8 cellular contexts compared by ENCODE assay signal in genomic region chr3:152301745-152302181, GRCh38. TPM values are rescaled to one million over a fixed set of nuclear protein-coding genes. Genes with fewer than 3 reads are reported as not detected.
A peak's percentile ranks its signal among the peaks of the same experiment; 100 is the strongest.
DNase-seq lines count a peak whose midpoint lies in the region; ATAC-seq and TF ChIP-seq lines count a peak whose summit lies in the region.

No MANE protein-coding gene starts in this region.

- peak overlapping the region in 6 of 7 donors; percentile 26 to 81 (median 72) for H3K27ac Mint-ChIP-seq in CD14-positive monocyte

- no peaks in the 10 kb centered on the region for H3K27me3 Mint-ChIP-seq in CD14-positive monocyte (ENCODE audit: low read depth in 3 of 3)

- no peak overlapping the region for H2AFZ ChIP-seq in neural cell (ENCODE audit: low read depth, low read length)

- H3K79me2 ChIP-seq in neural cell (replicated peaks; ENCODE audit: insufficient read depth, low read length): peaks cover 36% of the 10 kb centered on the region

- TF ChIP-seq CTCF in CD14-positive monocyte (IDR thresholded peaks at IDR 0.05) (no peak), adrenal gland (IDR thresholded peaks at IDR 0.05) (no peak), neural cell (IDR thresholded peaks at IDR 0.05; ENCODE audit: poor library complexity, severe bottlenecking) (no peak)

- no peaks in the 10 kb centered on the region for H4K20me1 ChIP-seq in neural cell (ENCODE audit: insufficient read depth)

- ATAC-seq in HG03175 (IDR thresholded peaks at IDR 0.05; ENCODE audit: unreplicated experiment): no peak

- no peaks in the 10 kb centered on the region for H3K9me2 ChIP-seq in neural cell (ENCODE audit: insufficient read depth, low read length)

- TF ChIP-seq POLR2A in adrenal gland (IDR thresholded peaks at IDR 0.05): no peak

- H3K4me1 ChIP-seq in HUES6 (ENCODE audit: control insufficient read depth, insufficient read depth, low read length) (peaks cover 68% of the 10 kb centered on the region), adrenal gland (replicated peaks in 1 of 2) (peaks cover 37 to 95% of the 10 kb centered on the region in 2 donors)

- H3K27ac ChIP-seq in HUES6 (ENCODE audit: low read depth, low read length) (no peak overlapping the region), adrenal gland (peak overlapping the region in 4 of 5 donors; percentile 25 to 66 (median 41)), neural cell (ENCODE audit: low read length) (no peak overlapping the region)

- peak overlapping the region; percentile 26 for H3K4me2 ChIP-seq in neural cell (ENCODE audit: low read length)

- H3K4me1 Mint-ChIP-seq in CD14-positive monocyte: peaks cover 64% of the 10 kb centered on the region

- H3K4me3 Mint-ChIP-seq in CD14-positive monocyte: no peak overlapping the region

- TF ChIP-seq EP300 in neural cell (conservative IDR thresholded peaks at IDR 0.05; ENCODE audit: poor library complexity, severe bottlenecking): no peak

- H3F3A ChIP-seq in neural cell (ENCODE audit: insufficient read depth, low read length, poor library complexity, severe bottlenecking): no peaks in the 10 kb centered on the region

- H3K9me3 ChIP-seq in HUES6 (ENCODE audit: control insufficient read depth, insufficient read depth, low read depth, low read length) (no peaks in the 10 kb centered on the region), adrenal gland (replicated peaks in 1 of 3) (no peaks in the 10 kb centered on the region), neural cell (ENCODE audit: low read length) (no peaks in the 10 kb centered on the region)

- no peaks in the 10 kb centered on the region for H3K27me3 ChIP-seq in HUES6 (ENCODE audit: control insufficient read depth, insufficient read depth, low read length)
- no peaks in the 10 kb centered on the region for H3K27me3 ChIP-seq in adrenal gland
- no peaks in the 10 kb centered on the region for H3K27me3 ChIP-seq in neural cell (ENCODE audit: insufficient read depth, low read depth, low read length)

- no peak for DNase-seq in CD14-positive monocyte (ENCODE audit: low spot score)
- DNase-seq in adrenal gland: no peak
- DNase-seq in DMS53 (lab: John Stamatoyannopoulos, UW): no peak
- DNase-seq in NCI-H187 treated with DMSO at 0.1 percent for 48 hours (lab: John Stamatoyannopoulos, UW): no peak
- DNase-seq in RKO (ENCODE audit: low spot score): no peak

- no peak overlapping the region for H3K9ac ChIP-seq in HUES6 (ENCODE audit: low read length)
- H3K9ac ChIP-seq in neural cell (ENCODE audit: low read length): no peak overlapping the region

- intact Hi-C loops in CD14-positive monocyte (cut with micrococcal nuclease) (no loop called here), adrenal gland (cut with DNase I) (no loop called here)

- H3K9me3 Mint-ChIP-seq in CD14-positive monocyte: no peaks in the 10 kb centered on the region

- no peak for TF ChIP-seq RAD21 in neural cell (conservative IDR thresholded peaks at IDR 0.05)

- peaks cover 33 to 43% of the 10 kb centered on the region in 2 donors for H3K36me3 Mint-ChIP-seq in CD14-positive monocyte

- 32 to 44% (median 38%) methylated on average over 3 of the region's 3 CpGs for WGBS in adrenal gland, 4 donors

- no peaks in the 10 kb centered on the region for H3K36me3 ChIP-seq in HUES6 (ENCODE audit: control insufficient read depth, insufficient read depth, low read length)
- no peaks in the 10 kb centered on the region for H3K36me3 ChIP-seq in adrenal gland (replicated peaks in 1 of 2)
- H3K36me3 ChIP-seq in neural cell (ENCODE audit: insufficient read depth, low read length): no peaks in the 10 kb centered on the region

- H3K4me3 ChIP-seq in HUES6 (ENCODE audit: low read depth, low read length) (peak overlapping the region; percentile 34; the same call in 1 of the 2 replicates), adrenal gland (peak overlapping the region in 1 of 4 donors; percentile 32), neural cell (ENCODE audit: low read length) (peak overlapping the region; percentile 62)

TF ChIP-seq in neural cell, 6 proteins besides CTCF, POLR2A, EP300 and RAD21:
- TF ChIP-seq SMC3 (conservative IDR thresholded peaks at IDR 0.05; ENCODE audit: poor library complexity) (no peak), POLR2AphosphoS5 (IDR thresholded peaks at IDR 0.05) (no peak), REST (IDR thresholded peaks at IDR 0.05; ENCODE audit: borderline replicate concordance) (no peak), TAF1 (IDR thresholded peaks at IDR 0.05; ENCODE audit: low read depth) (no peak)
TF ChIP-seq in neural cell: peak in this region for 0.

RNA-seq across cellular contexts. Expression of gene MBNL1, which starts 33.0 kb away (rescaled TPM):
- 100 to 1,000 TPM; 191 to 204 TPM for polyA plus RNA-seq in CD14-positive monocyte
- 100 to 1,000 TPM in 6 of 8 donors, 10 to 100 TPM in 2; 85.5 to 252 (median 149) TPM for total RNA-seq in adrenal gland
- 10 to 100 TPM; 30.6 to 63.8 (median 36.2) TPM for polyA plus RNA-seq in adrenal gland
- 12.7 and 13.3 TPM in 2 replicates for polyA plus RNA-seq in neural cell
- 73.8 and 76.2 TPM in 2 replicates for polyA minus RNA-seq in neural cell

Comparison
In these comparisons a context has a peak if more than half of its experiments do, and no peak if none do; other contexts are left out.
1. H3K27ac ChIP-seq: peak in adrenal gland (4 of 5); none in HUES6 (single experiment) and neural cell (single experiment).